Comparison of ENCODE assay signal across 31 cellular contexts in genomic region chr10:72911758-72912157, GRCh38. TPM values are rescaled to one million over a fixed set of nuclear protein-coding genes. Genes with fewer than 3 reads are reported as not detected.
"Had no signal": no experiment of that assay in that cellular context is flagged by ENCODE, and none has a peak within 500 bp of the region (broad histone marks: within the 10 kb centered on the region; RNA-seq: fewer than 3 reads in every experiment).

No MANE protein-coding gene starts in this region.

- DNase-seq: dorsolateral prefrontal cortex; effector CD4-positive, alpha-beta T cell; foreskin melanocyte; glutamatergic neuron; heart right ventricle; hippocampal formation; left cardiac atrium; left lung; mesenchymal stem cell; mucosa of descending colon; naive B cell; nucleus accumbens; right cardiac atrium; spleen; stimulated activated CD4-positive, alpha-beta T cell treated with anti-CD3 and anti-CD28 coated beads, Interleukin-4, amount 100 ng/mL, for 4 hours; upper lobe of left lung had no signal

- FAIRE-seq: islet of Langerhans, urothelium cell line had no signal

- H3K9me3 ChIP-seq: heart right ventricle, left lung, mucosa of descending colon, prostate gland, spleen, thoracic aorta, tibial nerve, upper lobe of left lung had no signal

- H3K36me3 ChIP-seq: heart right ventricle, left lung, prostate gland, thoracic aorta, tibial nerve, upper lobe of left lung had no signal

- H3K4me3 ChIP-seq: dorsolateral prefrontal cortex, heart right ventricle, left lung, mucosa of descending colon, prostate gland, skin epidermis, spleen, thoracic aorta, tibial nerve, upper lobe of left lung had no signal

- ATAC-seq: heart right ventricle; left cardiac atrium; left lung; mucosa of descending colon; natural killer cell treated with Interleukin-12 subunit alpha and Interleukin-12 subunit beta and Interleukin-15 and Interleukin-18, amount 100 ng/mL, for 72 hours; right cardiac atrium; stimulated activated memory B cell treated with anti-CD40 and anti-IgM and Interleukin-4, amounts not matched to agents 10 μg/mL and 1 μg/mL and 100 μg/mL, for 72 hours had no signal

- H3K27me3 ChIP-seq: dorsolateral prefrontal cortex, heart right ventricle, left lung, spleen, tibial nerve, upper lobe of left lung had no signal

- H3K4me1 ChIP-seq: heart right ventricle, left lung, prostate gland, spleen, tibial nerve, upper lobe of left lung had no signal

- H3K27ac ChIP-seq: dorsolateral prefrontal cortex, heart right ventricle, left lung, prostate gland, skin epidermis, spleen, thoracic aorta, tibial nerve, upper lobe of left lung had no signal

RNA-seq across cellular contexts. Expression of gene OIT3, which starts 18.2 kb away (rescaled TPM):
- total RNA-seq: kidney epithelial cell; lower leg skin; natural killer cell treated with Interleukin-12 subunit alpha and Interleukin-12 subunit beta and Interleukin-15 and Interleukin-18, amount 100 ng/mL, for 72 hours; prostate gland; thoracic aorta; tibial nerve had no signal

RNA-seq across cellular contexts. Expression of gene PLA2G12B, which starts 42.8 kb away (rescaled TPM):
- total RNA-seq: kidney epithelial cell; lower leg skin; lung microvascular endothelial cell; mesothelial cell of epicardium; natural killer cell treated with Interleukin-12 subunit alpha and Interleukin-12 subunit beta and Interleukin-15 and Interleukin-18, amount 100 ng/mL, for 72 hours; neural crest cell; osteocyte; prostate gland; spleen; thoracic aorta; tibial nerve had no signal
- polyA plus RNA-seq: esophagus had no signal
